18 cellular contexts compared by ENCODE assay signal in genomic region chr15:66932634-66933024, GRCh38.
A peak's percentile ranks its signal among the peaks of the same experiment; 100 is the strongest.
DNase-seq lines count a peak whose midpoint lies in the region; ATAC-seq, FAIRE-seq and TF ChIP-seq lines count a peak whose summit lies in the region.
"Had no signal": no experiment of that assay in that cellular context is flagged by ENCODE, and none has a peak within 500 bp of the region (broad histone marks: within the 10 kb centered on the region; RNA-seq: fewer than 3 reads in every experiment).

No MANE protein-coding gene starts in this region.

- peak overlapping the region; percentile 42; the same call in 1 of the 2 replicates for H3K9ac ChIP-seq in HCT116 (ENCODE audit: low read length)
- H3K9ac ChIP-seq in HepG2 (ENCODE audit: insufficient read depth, low read depth, low read length) = no peak overlapping the region

- RAD21 ChIA-PET in HCT116 (lab: Charles Lee; ENCODE audit: low non-redundant PET in 1 of 2, low total read pairs in 2 of 2, uncharacterized antibody in 2 of 2, unreplicated experiment in 2 of 2) = no interaction called here

- no peak for DNase-seq in HCT116 (ENCODE audit: low read depth, low spot score)
- no peak for DNase-seq in WTC11 (ENCODE audit: low spot score)
- DNase-seq in HepG2 (ENCODE audit: low spot score) = no peak
- peak; percentile 29 for DNase-seq in sigmoid colon
- no peak for DNase-seq in hippocampal formation (lab: John Stamatoyannopoulos, UW)
- DNase-seq in AG08395 (ENCODE audit: low spot score) = no peak
- no peak for DNase-seq in brain microvascular endothelial cell
- DNase-seq in AG08396 (ENCODE audit: low spot score) = no peak
- DNase-seq: activated T-cell treated with anti-CD3 and anti-CD28 coated beads, Interleukin-2, amount 50 U/mL, for 48 hours; cerebellar nuclear complex; GF-D8; GOT3; MM.1S; naive thymus-derived CD8-positive, alpha-beta T cell; NCI-H2081 treated with DMSO at 0.1 percent for 48 hours; NCI-H526 treated with DMSO at 0.1 percent for 48 hours; substantia nigra had no signal

- peaks cover 30% of the 10 kb centered on the region for H3K36me3 Mint-ChIP-seq in WTC11

- H3K36me3 ChIP-seq in HCT116 (ENCODE audit: control insufficient read depth in 1 of 2, insufficient read depth in 2 of 2, low read length in 2 of 2) (no peaks in the 10 kb centered on the region), HepG2 (replicated peaks in 1 of 2; ENCODE audit: control insufficient read depth in 1 of 2, insufficient read depth in 2 of 2, low read length in 2 of 2) (no peaks in the 10 kb centered on the region), sigmoid colon (no peaks in the 10 kb centered on the region), brain microvascular endothelial cell (replicated peaks) (no peaks in the 10 kb centered on the region)

- no peaks in the 10 kb centered on the region for H3K79me2 ChIP-seq in HCT116 (ENCODE audit: insufficient read depth, low read length)
- no peaks in the 10 kb centered on the region for H3K79me2 ChIP-seq in HepG2 (ENCODE audit: insufficient read depth, low read length)

- 89% methylated on average over 6 of the region's 6 CpGs for WGBS in HepG2 (ENCODE audit: low lambda C conversion rate)
- 84 to 93% methylated on average over 6 of the region's 6 CpGs for WGBS in sigmoid colon, 2 donors

- CTCF ChIA-PET in HCT116 (lab: Charles Lee) = interaction anchor here (1.3 kb wide), 1 partner anchor 14 kb away, joined by 4 read pairs; no protein-coding TSS in a partner anchor
- CTCF ChIA-PET in WTC11 (lab: Charles Lee) = interaction anchor here (0.7 to 2.5 kb wide), 5 partner anchors 10 to 371 kb away, joined by 3 to 16 read pairs (median 7); no protein-coding TSS in a partner anchor
- CTCF ChIA-PET in HepG2 (lab: Yijun Ruan, JAX; ENCODE audit: low intra/inter-chr PET ratio, low total read pairs) = no interaction called here

- H3K27ac ChIP-seq in HCT116 (ENCODE audit: low read depth, low read length) = peak overlapping the region; percentile 88
- H3K27ac ChIP-seq in HepG2 (ENCODE audit: extremely low read length, insufficient read depth, low read length) = peak overlapping the region; percentile 59
- H3K27ac ChIP-seq in sigmoid colon = no peak overlapping the region
- no peak overlapping the region for H3K27ac ChIP-seq in brain microvascular endothelial cell
- H3K27ac ChIP-seq: foreskin keratinocyte had no signal

- peaks cover 0 to 23% of the 10 kb centered on the region in 2 experiments; a peak in 1 of 4 replicates for H3K9me3 ChIP-seq in HCT116 (ENCODE audit: control insufficient read depth in 1 of 2, insufficient read depth in 1 of 2, low read depth in 1 of 2, low read length in 2 of 2)
- peaks cover 9% of the 10 kb centered on the region; the same call in 1 of the 2 replicates for H3K9me3 ChIP-seq in HepG2 (ENCODE audit: low read length)
- no peaks in the 10 kb centered on the region for H3K9me3 ChIP-seq in sigmoid colon

- no peak for TF ChIP-seq RAD21 in HCT116 (IDR thresholded peaks at IDR 0.05; ENCODE audit: low read depth)
- no peak for TF ChIP-seq RAD21 in HepG2 (CRISPR knock-in tag; IDR thresholded peaks at IDR 0.05)

- H3K27me3 ChIP-seq in HCT116 (ENCODE audit: insufficient read depth, low read length) (no peaks in the 10 kb centered on the region), HepG2 (ENCODE audit: control insufficient read depth in 1 of 2, insufficient read depth in 2 of 2, low read length in 2 of 2) (no peaks in the 10 kb centered on the region; a peak in 1 of 5 replicates), sigmoid colon (no peaks in the 10 kb centered on the region), brain microvascular endothelial cell (replicated peaks) (no peaks in the 10 kb centered on the region)
- H3K27me3 ChIP-seq: foreskin keratinocyte had no signal

- H3K4me3 ChIP-seq in HCT116 (replicated peaks in 1 of 2; ENCODE audit: low read depth in 1 of 2, low read length in 2 of 2) = peak overlapping the region in 1 of 2 experiments; percentile 47; a peak in 2 of 4 replicates
- H3K4me3 ChIP-seq in HepG2 (replicated peaks in 1 of 3; ENCODE audit: insufficient read depth in 1 of 3, low read depth in 2 of 3, low read length in 3 of 3) = peak overlapping the region in 2 of 3 experiments; percentile 0 to 35; a peak in 1 of 6 replicates
- H3K4me3 ChIP-seq in sigmoid colon = no peak overlapping the region
- no peak overlapping the region for H3K4me3 ChIP-seq in brain microvascular endothelial cell (ENCODE audit: low read depth, low read length)

- H3K4me2 ChIP-seq in HCT116 (ENCODE audit: low read length) (peak overlapping the region; percentile 84), HepG2 (ENCODE audit: low read depth, low read length) (peak overlapping the region; percentile 62)

- H2AFZ ChIP-seq in HCT116 (ENCODE audit: low read depth, low read length, poor library complexity, severe bottlenecking) = no peak overlapping the region
- H2AFZ ChIP-seq in HepG2 (ENCODE audit: low read length) = no peak overlapping the region

- POLR2A ChIA-PET in HCT116 (lab: Charles Lee) (no interaction called here), WTC11 (lab: Charles Lee) (no interaction called here), HepG2 (lab: Yijun Ruan, JAX) (interaction anchor here (1.4 to 2.1 kb wide), 4 partner anchors 9 to 173 kb away, joined by 4 to 5 read pairs (median 4); no protein-coding TSS in a partner anchor)

- H3K27me3 Mint-ChIP-seq in WTC11 (ENCODE audit: low read depth) = no peaks in the 10 kb centered on the region

- no peak for ATAC-seq in HCT116
- ATAC-seq in WTC11 = no peak
- no peak for ATAC-seq in HepG2
- ATAC-seq: naive thymus-derived CD8-positive, alpha-beta T cell had no signal

- FAIRE-seq in HepG2 (lab: Jason Lieb, UNC) = no peak

- peak overlapping the region; percentile 54; the same call in 1 of the 2 replicates for H3K27ac Mint-ChIP-seq in WTC11
- H3K27ac Mint-ChIP-seq: naive thymus-derived CD8-positive, alpha-beta T cell had no signal

- no peaks in the 10 kb centered on the region for H3K9me2 ChIP-seq in HCT116 (ENCODE audit: insufficient read depth)

- TF ChIP-seq CTCF in HCT116 (IDR thresholded peaks at IDR 0.05 in 2 of 3, conservative IDR thresholded peaks at IDR 0.05 in 1 of 3; ENCODE audit: borderline replicate concordance in 1 of 3, insufficient read depth in 1 of 3, low read depth in 2 of 3, low read length in 2 of 3) = no peak
- no peak for TF ChIP-seq CTCF in WTC11 (IDR thresholded peaks at IDR 0.05)
- no peak for TF ChIP-seq CTCF in HepG2 (CRISPR knock-in tag; IDR thresholded peaks at IDR 0.05)
- no peak for TF ChIP-seq CTCF in sigmoid colon (IDR thresholded peaks at IDR 0.05)
- TF ChIP-seq CTCF in brain microvascular endothelial cell (IDR thresholded peaks at IDR 0.05; ENCODE audit: low read depth, low read length, missing control alignments) = no peak

- peaks cover 33% of the 10 kb centered on the region for H3K9me3 Mint-ChIP-seq in WTC11

- TF ChIP-seq EP300 in HepG2 (IDR thresholded peaks at IDR 0.05; ENCODE audit: low read depth in 2 of 2, low read length in 2 of 2) = no peak
- no peak for TF ChIP-seq EP300 in HepG2 (CRISPR knock-in tag; IDR thresholded peaks at IDR 0.05; ENCODE audit: borderline replicate concordance)
- no peak for TF ChIP-seq EP300 in sigmoid colon (IDR thresholded peaks at IDR 0.05)

- H3K4me1 Mint-ChIP-seq in WTC11 = peaks cover 26% of the 10 kb centered on the region

- no peaks in the 10 kb centered on the region for H4K20me1 ChIP-seq in HCT116 (ENCODE audit: insufficient read depth)
- H4K20me1 ChIP-seq in HepG2 (ENCODE audit: insufficient read depth, low read length) = no peaks in the 10 kb centered on the region

- peaks cover 32 to 36% of the 10 kb centered on the region in 2 experiments for H3K4me1 ChIP-seq in HCT116 (ENCODE audit: control insufficient read depth in 1 of 2, insufficient read depth in 2 of 2, low read length in 2 of 2)
- peaks cover 59% of the 10 kb centered on the region for H3K4me1 ChIP-seq in HepG2 (ENCODE audit: insufficient read depth, low read length)
- peaks cover 0 to 26% (median 20%) of the 10 kb centered on the region in 4 donors for H3K4me1 ChIP-seq in sigmoid colon

- intact Hi-C loops in HCT116 (cut with micrococcal nuclease) = no loop called here
- intact Hi-C loops in HepG2 (cut with micrococcal nuclease; ENCODE audit: unreplicated experiment) = no loop called here
- intact Hi-C loops in sigmoid colon (cut with DNase I) = no loop called here

- no TSS peak for BruUV-seq in HCT116 (replicated peaks; lab: Mats Ljungman, UMichigan)
- no TSS peak for BruUV-seq in HepG2 (replicated peaks; lab: Mats Ljungman, UMichigan)

- no peak overlapping the region for H3K4me3 Mint-ChIP-seq in WTC11
- H3K4me3 Mint-ChIP-seq: naive thymus-derived CD8-positive, alpha-beta T cell had no signal

- in situ Hi-C loops in HepG2 (cut with HindIII; ENCODE audit: extremely low pct_ligation_motif_present, low pct_unique_long_range_greater_than_20kb) (loop anchor here (25.0 kb wide), 1 partner anchor 505 kb away; no protein-coding TSS in a partner anchor), brain microvascular endothelial cell (cut with HindIII; ENCODE audit: low pct_ligation_motif_present, low sequenced_read_pairs) (no loop called here)

- TF ChIP-seq POLR2A in HCT116 (IDR thresholded peaks at IDR 0.05; ENCODE audit: borderline replicate concordance, extremely low read depth, insufficient read depth, insufficient read length) (no peak), HepG2 (IDR thresholded peaks at IDR 0.05; ENCODE audit: insufficient read depth in 1 of 2, low read depth in 2 of 2, low read length in 2 of 2) (no peak), sigmoid colon (IDR thresholded peaks at IDR 0.05) (no peak)

TF ChIP-seq in HCT116, 20 proteins besides CTCF, POLR2A, EP300 and RAD21:
- no peak for TF ChIP-seq TCF7L2 (IDR thresholded peaks at IDR 0.05; ENCODE audit: borderline replicate concordance, extremely low read depth, insufficient read depth, insufficient read length)
- TF ChIP-seq MAX (IDR thresholded peaks at IDR 0.05) = peak; percentile 51; the same call in 1 of the 2 replicates

TF ChIP-seq in HepG2, 621 proteins besides CTCF, POLR2A, EP300 and RAD21 (continues in another document):
- no peak for TF ChIP-seq MXD3 (CRISPR knock-in tag; IDR thresholded peaks at IDR 0.05)
- peak; percentile 81; the same call in 1 of the 2 replicates for TF ChIP-seq NBN (conservative IDR thresholded peaks at IDR 0.05)
- no peak for TF ChIP-seq HNF4G (IDR thresholded peaks at IDR 0.05; ENCODE audit: borderline replicate concordance, low read depth, low read length)
- TF ChIP-seq HNF4G (CRISPR knock-in tag; IDR thresholded peaks at IDR 0.05; ENCODE audit: borderline replicate concordance, low read depth) = no peak
- TF ChIP-seq ZNF615 (CRISPR knock-in tag; IDR thresholded peaks at IDR 0.05; ENCODE audit: borderline replicate concordance) = no peak

Comparison
In these comparisons a context has a peak if more than half of its experiments do, and no peak if none do; other contexts are left out.
1. H3K27ac ChIP-seq: peak in HCT116 (single experiment) and HepG2 (single experiment); none in sigmoid colon (0 of 4) and brain microvascular endothelial cell (single experiment).
2. H3K4me3 ChIP-seq: peak in HepG2 (2 of 3); none in sigmoid colon (0 of 4) and brain microvascular endothelial cell (single experiment).